19 cellular contexts compared by ENCODE assay signal in the genomic region with DNA sequence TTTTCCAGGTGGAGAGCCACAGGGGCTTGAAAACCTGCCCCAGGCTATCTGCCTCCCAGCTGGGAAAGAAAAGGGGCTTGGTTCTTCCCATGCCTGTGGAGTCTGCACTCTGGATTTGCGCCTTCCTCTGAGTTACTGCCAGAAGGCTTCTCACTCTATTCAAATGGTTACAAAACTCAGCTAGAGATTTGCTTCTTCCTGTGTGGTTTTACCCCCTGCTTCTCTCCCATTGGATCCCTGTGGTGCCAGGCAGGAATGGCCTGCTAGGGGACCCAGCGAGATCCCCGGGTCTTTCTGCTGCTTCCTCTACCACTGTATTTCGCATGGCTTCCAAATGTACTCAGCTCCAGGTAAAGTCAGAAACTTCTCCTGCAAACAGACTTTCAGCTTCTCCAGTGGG.
A peak's percentile ranks its signal among the peaks of the same experiment; 100 is the strongest.
DNase-seq lines count a peak whose midpoint lies in the region; ATAC-seq, FAIRE-seq and TF ChIP-seq lines count a peak whose summit lies in the region.
"Had no signal": no experiment of that assay in that cellular context is flagged by ENCODE, and none has a peak within 500 bp of the region (broad histone marks: within the 10 kb centered on the region; RNA-seq: fewer than 3 reads in every experiment).

No MANE protein-coding gene starts in this region.

- no peak overlapping the region for H3K4me3 ChIP-seq in A673 (ENCODE audit: low read depth, low read length, poor library complexity, severe bottlenecking)
- H3K4me3 ChIP-seq in mesendoderm (ENCODE audit: low read length): no peak overlapping the region
- H3K4me3 ChIP-seq: BLaER1 treated with 17β-estradiol and CSF1 and Interleukin-3, amounts not matched to agents 10 nM and 100 nM; GM12878; GM23248; HAP-1; K562 had no signal

- H3K4ac ChIP-seq in H9 (ENCODE audit: low read depth, low read length): no peak overlapping the region
- H3K4ac ChIP-seq in mesendoderm (ENCODE audit: low read depth, low read length): no peak overlapping the region

- H3K4me1 ChIP-seq in A673 (ENCODE audit: insufficient read depth, low read length, poor library complexity, severe bottlenecking) (no peaks in the 10 kb centered on the region), H9 (ENCODE audit: insufficient read depth, low read length) (no peaks in the 10 kb centered on the region), mesendoderm (ENCODE audit: control insufficient read depth, low read depth, low read length) (no peaks in the 10 kb centered on the region)
- H3K4me1 ChIP-seq: BLaER1 treated with 17β-estradiol and CSF1 and Interleukin-3, amounts not matched to agents 10 nM and 100 nM; HAP-1 had no signal

- H3K9me3 Mint-ChIP-seq in H9 (peaks cover 0 to 4% of the 10 kb centered on the region in 2 experiments; a peak in 2 of 5 replicates), WTC11 (peaks cover 12% of the 10 kb centered on the region)
- H3K9me3 Mint-ChIP-seq: CD8-positive, alpha-beta T cell had no signal

- H3K56ac ChIP-seq in H9 (ENCODE audit: insufficient read length, low read depth, low read length) (no peak overlapping the region), mesendoderm (ENCODE audit: low read length) (no peak overlapping the region)

- H3K23me2 ChIP-seq in H9 (ENCODE audit: insufficient read length, low read depth, low read length, poor library complexity, severe bottlenecking): no peaks in the 10 kb centered on the region

- ATAC-seq in WTC11 (peak; percentile 82), GM21825 (IDR thresholded peaks at IDR 0.05; ENCODE audit: unreplicated experiment) (no peak), HG03039 (IDR thresholded peaks at IDR 0.05; ENCODE audit: unreplicated experiment) (no peak)
- ATAC-seq: CD8-positive, alpha-beta T cell; GM12878; K562 had no signal

- H3K4me2 ChIP-seq in H9 (ENCODE audit: insufficient read depth, insufficient read length, low read length) (no peak overlapping the region), mesendoderm (ENCODE audit: low read length) (no peak overlapping the region)

- H3K36me3 Mint-ChIP-seq in H9 (ENCODE audit: insufficient read depth in 1 of 3, low read depth in 3 of 3) (peaks cover 0 to 14% (median 6%) of the 10 kb centered on the region in 3 experiments; a peak in 4 of 7 replicates), WTC11 (peaks cover 3% of the 10 kb centered on the region; the same call in 1 of the 2 replicates)
- H3K36me3 Mint-ChIP-seq: CD8-positive, alpha-beta T cell had no signal

- H4K8ac ChIP-seq in H9 (replicated peaks; ENCODE audit: insufficient read length, low read depth, low read length): no peak overlapping the region
- H4K8ac ChIP-seq in mesendoderm (ENCODE audit: low read depth, low read length): no peak overlapping the region

- H3K79me2 ChIP-seq in H9 (ENCODE audit: insufficient read depth, low read length): no peaks in the 10 kb centered on the region
- no peaks in the 10 kb centered on the region for H3K79me2 ChIP-seq in mesendoderm (ENCODE audit: control insufficient read depth, insufficient read depth, low read length)

- TF ChIP-seq CTCF in A673 (conservative IDR thresholded peaks at IDR 0.05; ENCODE audit: low read depth, low read length): no peak
- no peak for TF ChIP-seq CTCF in H9 (conservative IDR thresholded peaks at IDR 0.05)
- no peak for TF ChIP-seq CTCF in WTC11 (IDR thresholded peaks at IDR 0.05)

- H2BK20ac ChIP-seq in H9 (ENCODE audit: low read depth, low read length, poor library complexity, severe bottlenecking): no peak overlapping the region

- H3K18ac ChIP-seq in H9 (ENCODE audit: insufficient read length, low read depth, low read length): no peak overlapping the region
- no peak overlapping the region for H3K18ac ChIP-seq in mesendoderm (ENCODE audit: low read length)

- H3K27ac Mint-ChIP-seq in H9 (peak overlapping the region; percentile 83 to 88 (median 83)), WTC11 (peak overlapping the region; percentile 26)
- H3K27ac Mint-ChIP-seq: B cell; CD8-positive, alpha-beta T cell had no signal

- FAIRE-seq in H54 (lab: Jason Lieb, UNC): no peak
- FAIRE-seq: GM12878, K562 had no signal

- no peaks in the 10 kb centered on the region for H4K20me1 ChIP-seq in H9 (ENCODE audit: control insufficient read depth, insufficient read depth, insufficient read length)
- H4K20me1 ChIP-seq: BLaER1 treated with 17β-estradiol and CSF1 and Interleukin-3, amounts not matched to agents 10 nM and 100 nM had no signal

- H3K4me1 Mint-ChIP-seq in H9 (peaks cover 14 to 18% of the 10 kb centered on the region in 2 experiments), WTC11 (peaks cover 15% of the 10 kb centered on the region)
- H3K4me1 Mint-ChIP-seq: B cell had no signal

- POLR2A ChIA-PET in A673 (lab: Charles Lee; ENCODE audit: low non-redundant PET): no interaction called here
- POLR2A ChIA-PET in WTC11 (lab: Charles Lee): no interaction called here

- H3T11ph ChIP-seq in H9 (ENCODE audit: low read length): no peak overlapping the region

- H2AFZ ChIP-seq in H9 (ENCODE audit: low read length): no peak overlapping the region
- H2AFZ ChIP-seq: GM23248 had no signal

- H2BK15ac ChIP-seq in H9 (ENCODE audit: low read depth, low read length) (no peak overlapping the region), mesendoderm (replicated peaks; ENCODE audit: low read depth) (no peak overlapping the region)

- BruUV-seq in A673 (replicated peaks; lab: Mats Ljungman, UMichigan): no TSS peak

- H3K36me3 ChIP-seq in A673 (ENCODE audit: insufficient read depth, low read length, poor library complexity, severe bottlenecking) (no peaks in the 10 kb centered on the region), mesendoderm (ENCODE audit: control insufficient read depth, insufficient read depth, low read length) (no peaks in the 10 kb centered on the region)
- H3K36me3 ChIP-seq: BLaER1 treated with 17β-estradiol and CSF1 and Interleukin-3, amounts not matched to agents 10 nM and 100 nM; HAP-1 had no signal

- no peak overlapping the region for H2BK12ac ChIP-seq in H9 (ENCODE audit: insufficient read length, low read depth, low read length)

- no peak overlapping the region for H4K91ac ChIP-seq in H9 (ENCODE audit: insufficient read length, low read depth, low read length)

- H3K27ac ChIP-seq in A673 (ENCODE audit: low read depth, low read length, poor library complexity, severe bottlenecking) (no peak overlapping the region), H9 (ENCODE audit: insufficient read length, low read depth, low read length) (no peak overlapping the region), mesendoderm (ENCODE audit: low read depth, low read length) (peak overlapping the region; percentile 92)
- H3K27ac ChIP-seq: BLaER1 treated with 17β-estradiol and CSF1 and Interleukin-3, amounts not matched to agents 10 nM and 100 nM; GM23248 had no signal

- no peaks in the 10 kb centered on the region for H3K9me3 ChIP-seq in A673 (ENCODE audit: low read depth, low read length, poor library complexity, severe bottlenecking)
- H3K9me3 ChIP-seq in H9 (ENCODE audit: control insufficient read depth, low read depth, low read length): no peaks in the 10 kb centered on the region
- H3K9me3 ChIP-seq: BLaER1 treated with 17β-estradiol and CSF1 and Interleukin-3, amounts not matched to agents 10 nM and 100 nM had no signal

- CTCF ChIA-PET in A673 (lab: Charles Lee): no interaction called here
- CTCF ChIA-PET in WTC11 (lab: Charles Lee): interaction anchor here (1.0 kb wide), 1 partner anchor 191 kb away, joined by 3 read pairs; the partner anchor contains the start of gene HS3ST5

- H3K27me3 Mint-ChIP-seq in H9 (ENCODE audit: low read depth) (no peaks in the 10 kb centered on the region), WTC11 (ENCODE audit: low read depth) (no peaks in the 10 kb centered on the region)
- H3K27me3 Mint-ChIP-seq: B cell had no signal

- no peaks in the 10 kb centered on the region for H3K79me1 ChIP-seq in H9 (ENCODE audit: insufficient read depth, low read depth, low read length, poor library complexity, severe bottlenecking)
- H3K79me1 ChIP-seq in mesendoderm (ENCODE audit: low read length): no peaks in the 10 kb centered on the region

- H2BK120ac ChIP-seq in H9 (ENCODE audit: low read depth, low read length, poor library complexity, severe bottlenecking) (no peak overlapping the region), mesendoderm (ENCODE audit: low read depth, low read length) (no peak overlapping the region)

- H3K9ac ChIP-seq in H9 (ENCODE audit: extremely low read depth, insufficient read length, low read length): no peak overlapping the region
- no peak overlapping the region for H3K9ac ChIP-seq in mesendoderm (ENCODE audit: low read length)
- H3K9ac ChIP-seq: BLaER1 treated with 17β-estradiol and CSF1 and Interleukin-3, amounts not matched to agents 10 nM and 100 nM; GM23248 had no signal

- TF ChIP-seq POLR2A in H54 (IDR thresholded peaks at IDR 0.05; ENCODE audit: low read depth, low read length): no peak

- no CpG with 5 or more reads among the region's 4 CpGs for WGBS in H9 (ENCODE audit: extremely low coverage, insufficient read length, low lambda C conversion rate)
- WGBS in mesendoderm (ENCODE audit: extremely low coverage, insufficient coverage, low lambda C conversion rate): no CpG with 5 or more reads among the region's 4 CpGs

- H2BK5ac ChIP-seq in H9 (ENCODE audit: insufficient read length, low read length): no peak overlapping the region
- H2BK5ac ChIP-seq in mesendoderm (ENCODE audit: low read length): no peak overlapping the region

- H3K14ac ChIP-seq in H9 (ENCODE audit: insufficient read depth, low read length): no peak overlapping the region

- no peak overlapping the region for H4K5ac ChIP-seq in H9 (ENCODE audit: insufficient read length, low read depth, low read length)
- H4K5ac ChIP-seq in mesendoderm (ENCODE audit: low read length): no peak overlapping the region

- DNase-seq in A673 (ENCODE audit: low spot score): peak; percentile 18
- DNase-seq in H9: no peak
- no peak for DNase-seq in WTC11 (ENCODE audit: low spot score)
- DNase-seq in mesendoderm: peak; percentile 25
- DNase-seq in H54 (ENCODE audit: insufficient read length, low spot score): no peak
- DNase-seq in glomerular visceral epithelial cell (ENCODE audit: extremely low spot score): no peak
- DNase-seq: 8988T; Calu3; CD8-positive, alpha-beta T cell; DMS79 treated with DMSO at 0.1 percent for 48 hours; GM23248; IMR-90 had no signal

- no peak overlapping the region for H3K4me3 Mint-ChIP-seq in H9
- H3K4me3 Mint-ChIP-seq in WTC11: no peak overlapping the region
- H3K4me3 Mint-ChIP-seq: B cell; CD8-positive, alpha-beta T cell had no signal

- H2AK5ac ChIP-seq in H9 (ENCODE audit: insufficient read length, low read length) (no peak overlapping the region), mesendoderm (ENCODE audit: low read length) (no peak overlapping the region)

- intact Hi-C loops in A673 (cut with micrococcal nuclease; ENCODE audit: unreplicated experiment): no loop called here

- H3K27me3 ChIP-seq in A673 (replicated peaks; ENCODE audit: insufficient read depth, low read depth, low read length, poor library complexity) (no peaks in the 10 kb centered on the region), H9 (ENCODE audit: insufficient read depth, low read length) (no peaks in the 10 kb centered on the region), mesendoderm (ENCODE audit: insufficient read depth, low read length, poor library complexity) (no peaks in the 10 kb centered on the region)
- H3K27me3 ChIP-seq: BLaER1 treated with 17β-estradiol and CSF1 and Interleukin-3, amounts not matched to agents 10 nM and 100 nM had no signal

- no peak overlapping the region for H3K23ac ChIP-seq in H9 (ENCODE audit: insufficient read length, low read depth, low read length)
- peak overlapping the region; percentile 45 for H3K23ac ChIP-seq in mesendoderm (ENCODE audit: low read length)

Comparison
In these comparisons a context has a peak if more than half of its experiments do, and no peak if none do; other contexts are left out.
1. DNase-seq: peak in A673 (single experiment) and mesendoderm (single experiment); none in H9 (single experiment), WTC11 (single experiment), H54 (single experiment) and glomerular visceral epithelial cell (single experiment).